25 cellular contexts compared by ENCODE assay signal in the genomic region with DNA sequence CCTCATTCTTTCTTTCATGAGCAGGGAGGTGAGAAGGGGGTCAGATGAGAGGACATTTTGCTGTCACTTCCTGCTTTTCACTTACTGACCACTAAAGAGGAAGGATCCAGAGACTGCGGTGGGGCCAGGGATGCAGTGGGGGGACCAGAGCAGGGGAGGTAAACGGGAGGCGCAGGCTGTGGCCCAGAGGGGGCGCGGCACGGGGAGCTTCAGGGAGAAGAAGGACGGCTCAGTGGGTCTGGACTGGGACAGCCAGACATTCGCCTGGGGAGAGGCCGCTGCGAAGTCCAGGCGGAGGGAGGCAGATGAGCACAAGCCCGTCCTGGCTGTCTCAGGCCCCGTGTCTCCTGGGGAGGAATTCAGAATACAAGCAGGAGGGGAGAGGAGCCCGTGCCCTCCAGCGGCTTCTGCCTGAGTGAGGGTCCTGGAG. TPM values are rescaled to one million over a fixed set of nuclear protein-coding genes. Genes with fewer than 3 reads are reported as not detected.
DNase-seq lines count a peak whose midpoint lies in the region; ATAC-seq and TF ChIP-seq lines count a peak whose summit lies in the region.
"Had no signal": no experiment of that assay in that cellular context is flagged by ENCODE, and none has a peak within 500 bp of the region (broad histone marks: within the 10 kb centered on the region; RNA-seq: fewer than 3 reads in every experiment).

No MANE protein-coding gene starts in this region.

- H3K9ac ChIP-seq in NT2/D1 (ENCODE audit: insufficient read length, low read depth) (peak overlapping the region; percentile 23), parathyroid adenoma (no peak overlapping the region)

- in situ Hi-C loops in HAP-1 (cut with MboI; ENCODE audit: low sequenced_read_pairs) = no loop called here

- DNase-seq in H7 (peak; percentile 62), NT2/D1 (ENCODE audit: low read depth, low spot score) (no peak), chondrocyte (ENCODE audit: low spot score) (no peak), HAP-1 (ENCODE audit: low spot score in 2 of 2) (no peak), ecto neural progenitor cell (ENCODE audit: low spot score) (no peak)
- DNase-seq: anterior cingulate cortex; CD4-positive, alpha-beta memory T cell; dermis blood vessel endothelial cell; HFFc6; mesendoderm; NCI-H1436 treated with DMSO at 0.1 percent for 48 hours; NCI-H510A treated with DMSO at 0.1 percent for 48 hours; SJCRH30; stimulated activated CD4-positive, alpha-beta T cell treated with anti-CD3 and anti-CD28 coated beads, Interleukin-4, amount 100 ng/mL, for 1 hour; stimulated activated naive CD4-positive, alpha-beta T cell treated with Interleukin-2 at 50 U/mL for 16 hours had no signal

- no peak for ATAC-seq in stimulated activated memory B cell treated with anti-CD40 and anti-IgM and Interleukin-4, amounts not matched to agents 10 μg/mL and 1 μg/mL and 100 μg/mL, for 72 hours
- ATAC-seq: activated naive CD4-positive, alpha-beta T cell treated with anti-CD3 and anti-CD28 coated beads, Interleukin-2, amount 50 U/mL, for 72 hours; WTC11 had no signal

- no peaks in the 10 kb centered on the region for H3K9me3 Mint-ChIP-seq in chondrocyte (ENCODE audit: low read depth)
- H3K9me3 Mint-ChIP-seq in stimulated activated memory B cell treated with anti-CD40 and anti-IgM and Interleukin-4, amounts not matched to agents 10 μg/mL and 1 μg/mL and 100 μg/mL, for 72 hours = no peaks in the 10 kb centered on the region
- H3K9me3 Mint-ChIP-seq: activated naive CD4-positive, alpha-beta T cell treated with anti-CD3 and anti-CD28 coated beads, Interleukin-2, amount 50 U/mL, for 72 hours; CD4-positive, alpha-beta memory T cell; HFFc6; WTC11 had no signal

- H3K27me3 Mint-ChIP-seq in chondrocyte (ENCODE audit: low read depth) = no peaks in the 10 kb centered on the region
- peaks cover 59% of the 10 kb centered on the region for H3K27me3 Mint-ChIP-seq in stimulated activated memory B cell treated with anti-CD40 and anti-IgM and Interleukin-4, amounts not matched to agents 10 μg/mL and 1 μg/mL and 100 μg/mL, for 72 hours

- no peaks in the 10 kb centered on the region for H3K36me3 ChIP-seq in H7 (replicated peaks; ENCODE audit: control insufficient read depth, insufficient read depth, low read length)
- no peaks in the 10 kb centered on the region for H3K36me3 ChIP-seq in NT2/D1 (ENCODE audit: insufficient read depth, insufficient read length, low read length)
- no peaks in the 10 kb centered on the region for H3K36me3 ChIP-seq in parathyroid adenoma (ENCODE audit: control insufficient read depth, insufficient read depth, low read length)
- no peaks in the 10 kb centered on the region for H3K36me3 ChIP-seq in HAP-1 (replicated peaks)
- H3K36me3 ChIP-seq: cardiac muscle cell, heart left ventricle, pancreas, right atrium auricular region, SJCRH30 had no signal

- H3K27me3 ChIP-seq in H7 (ENCODE audit: control insufficient read depth, insufficient read depth, low read length) = no peaks in the 10 kb centered on the region; the same call in 1 of the 2 replicates
- H3K27me3 ChIP-seq in NT2/D1 (ENCODE audit: insufficient read depth, insufficient read length) = no peaks in the 10 kb centered on the region
- no peaks in the 10 kb centered on the region for H3K27me3 ChIP-seq in parathyroid adenoma (ENCODE audit: control insufficient read depth, insufficient read depth, low read length)
- no peaks in the 10 kb centered on the region for H3K27me3 ChIP-seq in HAP-1 (ENCODE audit: low read depth)
- H3K27me3 ChIP-seq: cardiac muscle cell, heart left ventricle, pancreas, right atrium auricular region had no signal

- no peak overlapping the region for H3K4me3 ChIP-seq in H7 (ENCODE audit: insufficient read depth, low read depth, low read length)
- no peak overlapping the region for H3K4me3 ChIP-seq in NT2/D1 (ENCODE audit: insufficient read length, low read depth)
- no peak overlapping the region for H3K4me3 ChIP-seq in parathyroid adenoma (ENCODE audit: low read depth, low read length)
- H3K4me3 ChIP-seq in HAP-1 = no peak overlapping the region
- H3K4me3 ChIP-seq: cardiac muscle cell, heart left ventricle, pancreas, right atrium auricular region, SJCRH30 had no signal

- peaks cover 53% of the 10 kb centered on the region for H3K4me1 Mint-ChIP-seq in chondrocyte (ENCODE audit: low read depth)
- H3K4me1 Mint-ChIP-seq in stimulated activated memory B cell treated with anti-CD40 and anti-IgM and Interleukin-4, amounts not matched to agents 10 μg/mL and 1 μg/mL and 100 μg/mL, for 72 hours = peaks cover 7% of the 10 kb centered on the region

- no peaks in the 10 kb centered on the region for H3K9me3 ChIP-seq in NT2/D1 (ENCODE audit: insufficient read depth, low read length)
- no peaks in the 10 kb centered on the region for H3K9me3 ChIP-seq in parathyroid adenoma (ENCODE audit: control insufficient read depth, low read length)
- H3K9me3 ChIP-seq in HAP-1 = no peaks in the 10 kb centered on the region
- H3K9me3 ChIP-seq: heart left ventricle, pancreas, right atrium auricular region, SJCRH30 had no signal

- H3K4me2 ChIP-seq in parathyroid adenoma (ENCODE audit: low read length) = no peak overlapping the region

- no peak overlapping the region for H3K4me3 Mint-ChIP-seq in chondrocyte (ENCODE audit: unreplicated experiment)
- no peak overlapping the region for H3K4me3 Mint-ChIP-seq in stimulated activated memory B cell treated with anti-CD40 and anti-IgM and Interleukin-4, amounts not matched to agents 10 μg/mL and 1 μg/mL and 100 μg/mL, for 72 hours
- H3K4me3 Mint-ChIP-seq: CD4-positive, alpha-beta memory T cell; HFFc6; WTC11 had no signal

- H3K4me1 ChIP-seq in NT2/D1 (ENCODE audit: insufficient read depth, insufficient read length) = peaks cover 84% of the 10 kb centered on the region
- H3K4me1 ChIP-seq in parathyroid adenoma = peaks cover 49% of the 10 kb centered on the region
- H3K4me1 ChIP-seq in HAP-1 = no peaks in the 10 kb centered on the region
- H3K4me1 ChIP-seq: pancreas had no signal

- H3K27ac ChIP-seq in parathyroid adenoma = peak overlapping the region; percentile 2
- H3K27ac ChIP-seq: cardiac muscle cell, pancreas, right atrium auricular region, SJCRH30 had no signal

- TF ChIP-seq CTCF in chondrocyte (IDR thresholded peaks at IDR 0.05) (no peak), parathyroid adenoma (IDR thresholded peaks at IDR 0.05) (no peak)

- peak overlapping the region; percentile 22 for H3K27ac Mint-ChIP-seq in chondrocyte (ENCODE audit: unreplicated experiment)
- no peak overlapping the region for H3K27ac Mint-ChIP-seq in stimulated activated memory B cell treated with anti-CD40 and anti-IgM and Interleukin-4, amounts not matched to agents 10 μg/mL and 1 μg/mL and 100 μg/mL, for 72 hours
- H3K27ac Mint-ChIP-seq: activated naive CD4-positive, alpha-beta T cell treated with anti-CD3 and anti-CD28 coated beads, Interleukin-2, amount 50 U/mL, for 72 hours; CD4-positive, alpha-beta memory T cell; HFFc6; WTC11 had no signal

- H3K79me2 ChIP-seq in parathyroid adenoma = no peaks in the 10 kb centered on the region

- H2AFZ ChIP-seq in parathyroid adenoma = no peak overlapping the region

- H3K36me3 Mint-ChIP-seq in chondrocyte (ENCODE audit: low read depth) = no peaks in the 10 kb centered on the region
- H3K36me3 Mint-ChIP-seq in stimulated activated memory B cell treated with anti-CD40 and anti-IgM and Interleukin-4, amounts not matched to agents 10 μg/mL and 1 μg/mL and 100 μg/mL, for 72 hours = no peaks in the 10 kb centered on the region
- H3K36me3 Mint-ChIP-seq: activated naive CD4-positive, alpha-beta T cell treated with anti-CD3 and anti-CD28 coated beads, Interleukin-2, amount 50 U/mL, for 72 hours; CD4-positive, alpha-beta memory T cell; WTC11 had no signal

RNA-seq across cellular contexts. Expression of gene SLC6A12, which starts 41.2 kb away (rescaled TPM):
- total RNA-seq in H7 (2014; rRNA removed; shearing (Covaris generic)) = 0.31 TPM in 1 of 2 replicates, not detected in the other
- 0.42 TPM in 1 of 3 replicates, not detected in the others for total RNA-seq in chondrocyte
- total RNA-seq: activated naive CD4-positive, alpha-beta T cell treated with anti-CD3 and anti-CD28 coated beads, Interleukin-2, amount 50 U/mL, for 72 hours; HFFc6; MCF 10A; SJCRH30; T-helper 1 cell treated with Interleukin-12 subunit alpha and Interleukin-12 subunit beta and Interleukin-4 antibody, amounts not matched to agents 30 ng/mL and 1 ng/mL, for 36 hours had no signal
